Comparison of ENCODE assay signal across 11 cellular contexts in the genomic region with DNA sequence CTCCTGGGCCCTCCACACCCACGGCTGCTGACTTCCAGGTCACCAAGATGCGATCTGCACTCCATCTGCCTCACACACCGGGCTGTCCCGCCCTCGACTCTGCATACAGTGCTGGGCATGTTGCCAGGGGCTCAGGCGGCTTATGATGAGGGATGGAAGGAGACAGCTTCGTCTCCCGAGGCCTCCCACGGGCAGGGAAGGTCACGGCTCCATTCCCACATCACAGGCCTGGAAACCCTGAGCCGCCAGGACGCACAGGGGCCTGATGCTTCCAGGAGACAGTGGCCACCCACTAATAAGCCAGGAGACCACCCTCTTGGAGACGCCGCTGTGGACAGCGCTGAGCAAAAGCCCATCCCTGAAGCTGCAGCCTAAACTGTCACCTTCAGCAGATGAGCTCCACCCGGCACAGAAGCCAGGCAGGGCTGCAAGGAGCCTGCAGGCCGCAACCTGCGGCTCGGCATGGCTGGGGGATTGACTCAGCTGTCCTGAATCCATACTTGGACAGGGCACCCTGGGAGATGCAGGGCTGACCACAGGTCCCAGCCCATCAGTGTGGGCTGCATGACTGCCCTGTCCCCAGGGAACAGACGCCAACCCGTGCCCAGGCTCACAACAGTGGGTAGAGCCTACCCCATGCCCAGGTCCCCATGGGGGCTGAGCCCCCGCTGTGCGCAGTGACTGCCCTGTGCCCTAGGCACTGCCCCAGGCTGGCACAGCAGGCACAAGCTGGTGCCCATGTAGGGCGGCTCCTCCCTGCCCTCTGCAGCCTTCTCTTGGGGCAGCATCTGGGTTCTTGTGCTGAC. TPM values are rescaled to one million over a fixed set of nuclear protein-coding genes. Genes with fewer than 3 reads are reported as not detected.
DNase-seq lines count a peak whose midpoint lies in the region; TF ChIP-seq lines count a peak whose summit lies in the region.
"Had no signal": no experiment of that assay in that cellular context is flagged by ENCODE, and none has a peak within 500 bp of the region (broad histone marks: within the 10 kb centered on the region; RNA-seq: fewer than 3 reads in every experiment).

No MANE protein-coding gene starts in this region.

- no peaks in the 10 kb centered on the region for H3K9me3 ChIP-seq in thyroid gland
- H3K9me3 ChIP-seq: ascending aorta, left lung had no signal

- 73 to 81% methylated on average over 20 to 23 of the region's 24 CpGs for WGBS in thyroid gland, 2 donors

- H3K4me3 Mint-ChIP-seq in brain (no peak overlapping the region), type B pancreatic cell (no peak overlapping the region)

- H3K36me3 Mint-ChIP-seq in brain (peaks cover 36% of the 10 kb centered on the region), type B pancreatic cell (no peaks in the 10 kb centered on the region)

- no peaks in the 10 kb centered on the region for H3K27me3 ChIP-seq in thyroid gland
- H3K27me3 ChIP-seq: ascending aorta, left lung had no signal

- intact Hi-C loops in thyroid gland (cut with DNase I): no loop called here

- DNase-seq in HFF-Myc (ENCODE audit: extremely low read depth, low read depth): peak; percentile 40
- peak; percentile 89 for DNase-seq in NCI-H2171 (lab: John Stamatoyannopoulos, UW)
- peak; percentile 31 for DNase-seq in myocyte (ENCODE audit: low read depth)
- no peak for DNase-seq in thyroid gland
- DNase-seq in NCI-H446 treated with DMSO at 0.1 percent for 48 hours (lab: John Stamatoyannopoulos, UW): no peak
- no peak for DNase-seq in type B pancreatic cell (ENCODE audit: extremely low spot score, unreplicated experiment)
- DNase-seq: activated CD8-positive, alpha-beta memory T cell treated with anti-CD3 and anti-CD28 coated beads for 24 hours; posterior cingulate gyrus had no signal

- H3K27me3 Mint-ChIP-seq in brain (peaks cover 6% of the 10 kb centered on the region), type B pancreatic cell (no peaks in the 10 kb centered on the region)

- H3K9me3 Mint-ChIP-seq in brain (no peaks in the 10 kb centered on the region), type B pancreatic cell (no peaks in the 10 kb centered on the region)

- H3K4me1 Mint-ChIP-seq in brain (peaks cover 18% of the 10 kb centered on the region), type B pancreatic cell (ENCODE audit: unreplicated experiment) (no peaks in the 10 kb centered on the region)

- no peak overlapping the region for H3K27ac ChIP-seq in thyroid gland
- H3K27ac ChIP-seq: ascending aorta, left lung had no signal

- TF ChIP-seq POLR2A in thyroid gland (IDR thresholded peaks at IDR 0.05): no peak

- peak overlapping the region in 3 of 5 experiments; percentile 56 to 80 (median 57) for H3K27ac Mint-ChIP-seq in brain
- no peak overlapping the region for H3K27ac Mint-ChIP-seq in type B pancreatic cell

- no peaks in the 10 kb centered on the region for H3K36me3 ChIP-seq in thyroid gland
- H3K36me3 ChIP-seq: ascending aorta had no signal

- H3K4me3 ChIP-seq in HFF-Myc (replicated peaks; ENCODE audit: low read depth, low read length) (no peak overlapping the region), thyroid gland (replicated peaks in 1 of 3) (no peak overlapping the region)
- H3K4me3 ChIP-seq: ascending aorta, left lung had no signal

- H3K4me1 ChIP-seq in thyroid gland: peaks cover 9 to 10% of the 10 kb centered on the region in 2 donors
- H3K4me1 ChIP-seq: ascending aorta, left lung had no signal

- TF ChIP-seq CTCF in HFF-Myc (IDR thresholded peaks at IDR 0.05; ENCODE audit: low read depth, low read length, missing control alignments) (no peak), brain (conservative IDR thresholded peaks at IDR 0.05) (no peak), thyroid gland (IDR thresholded peaks at IDR 0.05) (no peak), type B pancreatic cell (conservative IDR thresholded peaks at IDR 0.05) (no peak)

RNA-seq across cellular contexts. Expression of a gene that starts 34.4 kb away (rescaled TPM):
- polyA plus RNA-seq in brain (ENCODE audit: insufficient read depth, low read depth, low replicate concordance): 101 TPM
- total RNA-seq in myocyte (47.1 and 48.6 TPM in 2 replicates), thyroid gland (1 to 10 TPM; 1.1 to 5.2 (median 2.2) TPM), type B pancreatic cell (ENCODE audit: low replicate concordance) (40.4 and 51.2 TPM in 2 replicates)
- polyA plus RNA-seq in myocyte (2012): 469 TPM

Comparison
In these comparisons a context has a peak if more than half of its experiments do, and no peak if none do; other contexts are left out.
1. DNase-seq: peak in HFF-Myc (single experiment), NCI-H2171 (single experiment) and myocyte (single experiment); none in thyroid gland (0 of 2), NCI-H446 treated with DMSO at 0.1 percent for 48 hours (single experiment) and type B pancreatic cell (single experiment).